8 cellular contexts compared by ENCODE assay signal in the genomic region with DNA sequence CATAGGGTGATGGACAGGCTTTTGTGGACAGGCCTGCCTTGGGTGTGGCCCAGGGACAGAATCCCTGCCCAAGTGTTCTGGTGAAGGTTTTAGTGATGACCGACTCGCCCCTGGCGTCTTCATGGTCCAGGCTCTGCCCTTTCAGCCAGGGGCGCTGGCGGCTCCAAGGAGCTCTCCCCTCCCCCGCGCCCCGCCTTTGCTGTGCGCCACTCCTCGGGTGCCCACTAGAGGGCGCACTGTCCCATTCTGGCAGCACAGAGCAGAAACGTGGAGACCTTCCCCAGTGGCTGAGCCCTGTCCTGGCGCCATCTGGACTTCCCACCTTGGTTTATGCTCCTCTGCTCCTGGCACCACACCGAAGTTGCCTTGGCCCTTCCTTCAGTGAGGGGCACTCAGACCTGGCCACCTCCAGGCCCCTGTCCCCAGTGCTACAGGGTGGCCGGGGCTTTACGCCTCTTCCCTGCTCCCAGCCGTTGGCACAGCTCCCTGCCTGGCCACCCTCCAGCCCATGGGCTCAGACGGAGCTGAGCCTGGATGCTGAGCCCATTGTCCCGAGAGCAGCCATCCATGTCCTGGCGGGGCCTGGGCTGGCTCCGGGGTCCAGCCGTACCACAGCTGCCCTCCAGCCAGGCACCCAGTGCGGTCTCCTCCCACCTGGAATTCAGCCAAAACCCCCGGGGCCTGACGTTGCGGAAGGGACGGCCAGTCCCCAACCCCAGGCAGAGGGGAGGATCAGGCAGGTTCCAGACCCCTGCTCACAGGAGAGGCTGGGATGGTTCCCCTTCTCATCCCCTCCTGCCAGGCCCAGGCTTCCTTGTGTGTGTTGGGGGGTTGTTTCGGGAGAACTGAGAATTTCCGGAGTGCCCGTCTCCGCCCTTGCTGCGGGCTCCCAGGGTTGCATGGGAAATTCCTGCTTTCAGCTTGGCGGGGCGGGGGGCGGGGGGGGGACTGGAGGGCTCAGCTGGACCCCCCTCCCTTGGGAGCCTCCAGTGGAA. TPM values are rescaled to one million over a fixed set of nuclear protein-coding genes. Genes with fewer than 3 reads are reported as not detected.
A peak's percentile ranks its signal among the peaks of the same experiment; 100 is the strongest.
DNase-seq lines count a peak whose midpoint lies in the region; ATAC-seq lines count a peak whose summit lies in the region.

No MANE protein-coding gene starts in this region.

- DNase-seq in SIG-M5 treated with dmso at 0.1 percent for 504 hours (lab: John Stamatoyannopoulos, UW; ENCODE audit: unreplicated experiment) (peak; percentile 82), SIG-M5 (lab: John Stamatoyannopoulos, UW) (no peak), NCI-H446 treated with DMSO at 0.1 percent for 48 hours (lab: John Stamatoyannopoulos, UW) (peak; percentile 90), cerebellum (ENCODE audit: low spot score) (peak; percentile 90), kidney tubule cell (ENCODE audit: low spot score) (peak; percentile 88)
- DNase-seq in activated CD4-positive, alpha-beta T cell treated with anti-CD3 and anti-CD28 coated beads for 1 hour = peak; percentile 84
- peak; percentile 84 to 87 for DNase-seq in stimulated activated CD4-positive, alpha-beta T cell treated with anti-CD3 and anti-CD28 coated beads, Interleukin-1b, Interleukin-23, amount 100 ng/mL, for 4 hours (ENCODE audit: low read depth in 2 of 2)

- peak; percentile 53 for ATAC-seq in HG03175 (IDR thresholded peaks at IDR 0.05; ENCODE audit: unreplicated experiment)

RNA-seq across cellular contexts. Expression of a gene that starts 5.6 kb away (rescaled TPM):
- total RNA-seq in cerebellum = 0.73 TPM

RNA-seq across cellular contexts. Expression of a gene that starts 6.5 kb away (rescaled TPM):
- 49.7 TPM for total RNA-seq in cerebellum

RNA-seq across cellular contexts. Expression of a gene that starts 9.9 kb away (rescaled TPM):
- total RNA-seq in cerebellum = 6.8 TPM

RNA-seq across cellular contexts. Expression of a gene that starts 45.3 kb away (rescaled TPM):
- total RNA-seq in cerebellum = 12.5 TPM
